ENCODE assay signal across 9 cellular contexts in the genomic region with DNA sequence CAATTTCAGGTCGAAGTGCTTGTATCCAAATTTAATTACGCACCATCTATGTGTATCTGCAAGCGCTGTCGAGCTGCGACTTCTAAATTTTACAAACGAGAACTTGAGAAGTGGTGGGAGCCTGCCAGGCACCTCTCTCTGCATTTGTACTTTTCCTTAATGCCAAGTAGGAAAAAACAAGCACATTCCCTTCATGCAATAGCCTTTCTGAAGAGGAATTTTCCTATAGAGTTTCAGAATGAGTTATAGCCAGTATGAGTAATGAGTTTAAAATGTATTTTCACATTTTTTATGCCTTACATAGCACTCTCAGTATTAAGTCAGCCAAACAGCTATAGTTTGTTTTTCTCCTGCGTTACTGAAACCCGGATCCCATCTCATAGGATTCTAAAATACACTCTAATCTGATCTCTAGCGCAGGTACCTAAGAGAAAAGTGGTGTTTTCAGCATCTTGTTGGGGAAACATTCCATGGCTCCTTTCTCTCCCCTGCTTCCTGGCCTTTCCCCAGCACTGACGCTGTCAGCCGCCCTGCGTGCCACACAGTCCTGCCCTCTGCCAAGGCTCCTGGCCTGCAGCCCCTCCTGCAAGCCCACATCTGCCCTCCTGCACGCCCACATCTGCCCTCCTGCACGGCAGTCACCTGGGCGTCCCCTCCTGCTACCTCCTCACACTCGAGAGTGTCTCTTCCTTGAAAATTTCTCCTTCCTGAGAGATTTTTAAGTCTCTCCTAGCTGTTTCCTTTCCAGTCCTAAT.
DNase-seq lines count a peak whose midpoint lies in the region; ATAC-seq and TF ChIP-seq lines count a peak whose summit lies in the region.
"Had no signal": no experiment of that assay in that cellular context is flagged by ENCODE, and none has a peak within 500 bp of the region (broad histone marks: within the 10 kb centered on the region; RNA-seq: fewer than 3 reads in every experiment).

No MANE protein-coding gene starts in this region.

- H3K9me2 ChIP-seq in OCI-LY7 (ENCODE audit: insufficient read depth, low read length), result no peaks in the 10 kb centered on the region

- peak overlapping the region; percentile 21 for H2AK5ac ChIP-seq in neuronal stem cell (ENCODE audit: low read depth, low read length)

- H2BK12ac ChIP-seq in neuronal stem cell (ENCODE audit: low read length), result peak overlapping the region; percentile 34

- no peaks in the 10 kb centered on the region for H3K27me3 ChIP-seq in neuronal stem cell (ENCODE audit: control insufficient read depth in 3 of 3, insufficient read depth in 3 of 3, low read depth in 1 of 3, low read length in 3 of 3)

- TF ChIP-seq POLR2A in GM18505 (IDR thresholded peaks at IDR 0.05; ENCODE audit: borderline replicate concordance, extremely low read depth, insufficient read depth, insufficient read length), result no peak

- H3K9ac ChIP-seq in neuronal stem cell (ENCODE audit: low read depth, low read length, poor library complexity), result peak overlapping the region; percentile 51

- no peak overlapping the region for H3K23ac ChIP-seq in neuronal stem cell (ENCODE audit: low read depth, low read length, poor library complexity)

- POLR2A ChIA-PET in OCI-LY7 (lab: Charles Lee) (interaction anchor here (0.9 to 1.5 kb wide), 3 partner anchors 21 to 431 kb away, joined by 3 to 9 read pairs (median 4); no protein-coding TSS in a partner anchor), T-cell (lab: Charles Lee) (no interaction called here)

- no peaks in the 10 kb centered on the region for H3K79me1 ChIP-seq in neuronal stem cell (ENCODE audit: low read depth, low read length)

- no peak overlapping the region for H3K27ac ChIP-seq in OCI-LY7 (ENCODE audit: low read depth, low read length, poor library complexity, severe bottlenecking)
- no peak overlapping the region for H3K27ac ChIP-seq in neuronal stem cell (replicated peaks; ENCODE audit: low read length)

- peak; percentile 64 for DNase-seq in AG08395 (ENCODE audit: low spot score)
- no peak for DNase-seq in OCI-LY7 (ENCODE audit: low spot score)
- DNase-seq in neuronal stem cell (ENCODE audit: low spot score), result no peak
- no peak for DNase-seq in activated gamma-delta T cell (lab: John Stamatoyannopoulos, UW)
- no peak for DNase-seq in NCI-H82 treated with DMSO at 0.1 percent for 48 hours (lab: John Stamatoyannopoulos, UW; ENCODE audit: unreplicated experiment)
- DNase-seq in T-cell, result no peak
- DNase-seq: CD4-positive, CD25-positive, alpha-beta regulatory T cell had no signal

- H4K8ac ChIP-seq in neuronal stem cell (ENCODE audit: low read depth, low read length), result no peak overlapping the region

- intact Hi-C loops in OCI-LY7 (cut with micrococcal nuclease; ENCODE audit: unreplicated experiment), result no loop called here

- no peak overlapping the region for H2BK5ac ChIP-seq in neuronal stem cell (ENCODE audit: low read length)

- peak; percentile 41 for ATAC-seq in esophagus mucosa
- no peak for ATAC-seq in GM18505 (IDR thresholded peaks at IDR 0.05; ENCODE audit: unreplicated experiment)
- ATAC-seq in T-cell (replicated peaks in 1 of 4), result no peak

- H2AFZ ChIP-seq in OCI-LY7 (ENCODE audit: low read length) (0 out of 2 replicates have a peak overlapping the region, but pooled peaks have one; percentile 31), neuronal stem cell (ENCODE audit: low read length) (no peak overlapping the region)

- H3K36me3 Mint-ChIP-seq in T-cell, result no peaks in the 10 kb centered on the region
- H3K36me3 Mint-ChIP-seq: CD4-positive, CD25-positive, alpha-beta regulatory T cell had no signal

- H3K36me3 ChIP-seq in OCI-LY7 (ENCODE audit: insufficient read depth, low read length), result no peaks in the 10 kb centered on the region
- H3K36me3 ChIP-seq in neuronal stem cell (replicated peaks in 1 of 2; ENCODE audit: control insufficient read depth in 2 of 2, insufficient read depth in 2 of 2, low read length in 2 of 2), result no peaks in the 10 kb centered on the region

- no peak for TF ChIP-seq CTCF in OCI-LY7 (conservative IDR thresholded peaks at IDR 0.05; ENCODE audit: low read length)

- H3K4me1 ChIP-seq in OCI-LY7 (ENCODE audit: insufficient read depth, low read length, poor library complexity, severe bottlenecking) (peaks cover 38% of the 10 kb centered on the region), neuronal stem cell (ENCODE audit: control insufficient read depth in 2 of 2, insufficient read depth in 1 of 2, low read depth in 1 of 2, low read length in 2 of 2) (peaks cover 9 to 15% of the 10 kb centered on the region in 2 donors)

- no peaks in the 10 kb centered on the region for H3K9me3 Mint-ChIP-seq in T-cell

- no peaks in the 10 kb centered on the region for H4K20me1 ChIP-seq in OCI-LY7 (ENCODE audit: insufficient read depth, low read length)

- no peaks in the 10 kb centered on the region for H3K4me1 Mint-ChIP-seq in T-cell
- H3K4me1 Mint-ChIP-seq: CD4-positive, CD25-positive, alpha-beta regulatory T cell had no signal

- H3K4me3 ChIP-seq in OCI-LY7 (ENCODE audit: low read depth, low read length, poor library complexity, severe bottlenecking) (no peak overlapping the region), neuronal stem cell (ENCODE audit: low read length in 2 of 2) (no peak overlapping the region)

- CTCF ChIA-PET in OCI-LY7 (lab: Charles Lee; ENCODE audit: unreplicated experiment) (interaction anchor here (0.6 kb wide), 1 partner anchor 11 kb away, joined by 3 read pairs; no protein-coding TSS in a partner anchor), T-cell (lab: Charles Lee) (no interaction called here)

- H3K14ac ChIP-seq in neuronal stem cell (ENCODE audit: low read length), result no peak overlapping the region

- H3K27ac Mint-ChIP-seq in T-cell, result no peak overlapping the region

- H2BK15ac ChIP-seq in neuronal stem cell (ENCODE audit: low read length), result no peak overlapping the region

- BruUV-seq in OCI-LY7 (replicated peaks; lab: Mats Ljungman, UMichigan), result no TSS peak

- H3K18ac ChIP-seq in neuronal stem cell (ENCODE audit: low read length), result peak overlapping the region; percentile 82

- WGBS in neuronal stem cell (ENCODE audit: extremely low coverage in 2 of 2, insufficient read length in 2 of 2, insufficient replicate concordance in 1 of 2), 2 donors, result no CpG with 5 or more reads among the region's 16 CpGs

- no peak overlapping the region for H3K4me2 ChIP-seq in OCI-LY7 (ENCODE audit: low read length)
- no peak overlapping the region for H3K4me2 ChIP-seq in neuronal stem cell (ENCODE audit: insufficient read depth, low read length, poor library complexity, severe bottlenecking)

- H3K79me2 ChIP-seq in OCI-LY7 (ENCODE audit: insufficient read depth, low read depth, low read length), result no peaks in the 10 kb centered on the region

- H4K91ac ChIP-seq in neuronal stem cell (ENCODE audit: low read depth, low read length, poor library complexity), result no peak overlapping the region

- peaks cover 3 to 15% of the 10 kb centered on the region in 2 donors for H3K27me3 Mint-ChIP-seq in T-cell
- H3K27me3 Mint-ChIP-seq: CD4-positive, CD25-positive, alpha-beta regulatory T cell had no signal

- no peak overlapping the region for H2BK120ac ChIP-seq in neuronal stem cell (ENCODE audit: low read depth, low read length)

- H3K4me3 Mint-ChIP-seq in T-cell, result no peak overlapping the region
- H3K4me3 Mint-ChIP-seq: CD4-positive, CD25-positive, alpha-beta regulatory T cell had no signal

- no peak overlapping the region for H3K4ac ChIP-seq in neuronal stem cell (ENCODE audit: low read length)

- no peaks in the 10 kb centered on the region for H3K9me3 ChIP-seq in OCI-LY7 (ENCODE audit: low read length)
- H3K9me3 ChIP-seq in neuronal stem cell (replicated peaks in 1 of 2; ENCODE audit: control insufficient read depth in 2 of 2, insufficient read depth in 1 of 2, low read depth in 1 of 2, low read length in 2 of 2), result no peaks in the 10 kb centered on the region
